ENCODE assay signal across 33 cellular contexts in genomic region chr2:82259551-82259950, GRCh38.
"Had no signal": no experiment of that assay in that cellular context is flagged by ENCODE, and none has a peak within 500 bp of the region (broad histone marks: within the 10 kb centered on the region; RNA-seq: fewer than 3 reads in every experiment).

No MANE protein-coding gene starts in this region.

- DNase-seq: activated B cell treated with CpG ODN at 0.5 μM for 24 hours; activated CD4-positive, alpha-beta T cell treated with anti-CD3 and anti-CD28 coated beads for 48 hours; activated CD4-positive, alpha-beta T cell treated with anti-CD3 and anti-CD28 coated beads, Interleukin-2, amount 50 U/mL, for 1 hour; activated CD4-positive, alpha-beta T cell treated with anti-CD3 and anti-CD28 coated beads, Interleukin-2, amount 50 U/mL, for 48 hours; activated CD8-positive, alpha-beta memory T cell treated with anti-CD3 and anti-CD28 coated beads for 24 hours; activated CD8-positive, alpha-beta T cell treated with anti-CD3 and anti-CD28 coated beads for 36 hours; activated effector memory CD4-positive, alpha-beta T cell treated with Interleukin-2 at 50 U/mL for 16 hours; activated gamma-delta T cell treated with Interleukin-2 at 50 U/mL for 16 hours; activated naive CD4-positive, alpha-beta T cell treated with anti-CD3 and anti-CD28 coated beads, Interleukin-2, amount 50 U/mL, for 16 hours; activated naive CD4-positive, alpha-beta T cell treated with Interleukin-2 at 50 U/mL for 16 hours; activated T-cell treated with anti-CD3 and anti-CD28 coated beads, Interleukin-2, amount 50 U/mL, for 4 hours; amniotic stem cell; anterior cingulate cortex; brain microvascular endothelial cell; dorsolateral prefrontal cortex; effector memory CD4-positive, alpha-beta T cell; endodermal cell; foreskin fibroblast; head of caudate nucleus; T-helper 17 cell; T1000; WERI-Rb-1 had no signal

- H3K27ac Mint-ChIP-seq: activated B cell treated with CpG ODN at 0.5 μM for 24 hours; activated CD8-positive, alpha-beta T cell treated with anti-CD3 and anti-CD28 coated beads for 36 hours; activated naive CD8-positive, alpha-beta T cell; activated T-helper 17 cell treated with anti-CD3 and anti-CD28 coated beads, Interleukin-2, amount 50 U/mL, for 72 hours; dendritic cell treated with granulocyte-macrophage colony-stimulating factor and Interleukin-4, amounts not matched to agents 40 ng/mL and 50 ng/mL, for 4 days; endodermal cell; T-helper 17 cell; T-helper 2 cell treated with Interferon-gamma antibody and Interleukin-4, amounts not matched to agents 5 μg/mL and 100 μg/mL, for 36 hours had no signal

- H3K27me3 ChIP-seq: brain microvascular endothelial cell, dorsolateral prefrontal cortex had no signal

- FAIRE-seq: astrocyte, bronchial epithelial cell, frontal cortex had no signal

- H3K27me3 Mint-ChIP-seq: activated B cell treated with CpG ODN at 0.5 μM for 24 hours; activated CD8-positive, alpha-beta T cell treated with anti-CD3 and anti-CD28 coated beads for 36 hours; activated naive CD8-positive, alpha-beta T cell; activated T-helper 17 cell treated with anti-CD3 and anti-CD28 coated beads, Interleukin-2, amount 50 U/mL, for 72 hours; central memory CD8-positive, alpha-beta T cell; dendritic cell treated with granulocyte-macrophage colony-stimulating factor and Interleukin-4, amounts not matched to agents 40 ng/mL and 50 ng/mL, for 4 days; T-helper 17 cell had no signal

- H3K4me3 ChIP-seq: coronary artery, dorsolateral prefrontal cortex had no signal

- H3K36me3 ChIP-seq: brain microvascular endothelial cell, WERI-Rb-1 had no signal

- H3K36me3 Mint-ChIP-seq: activated naive CD8-positive, alpha-beta T cell had no signal

- H3K4me1 Mint-ChIP-seq: activated B cell treated with CpG ODN at 0.5 μM for 24 hours; activated T-helper 17 cell treated with anti-CD3 and anti-CD28 coated beads, Interleukin-2, amount 50 U/mL, for 72 hours; central memory CD8-positive, alpha-beta T cell; T-helper 17 cell had no signal

- H3K4me3 Mint-ChIP-seq: activated B cell treated with CpG ODN at 0.5 μM for 24 hours; activated CD8-positive, alpha-beta T cell treated with anti-CD3 and anti-CD28 coated beads for 36 hours; activated naive CD8-positive, alpha-beta T cell; activated T-cell treated with anti-CD3 and anti-CD28 coated beads, Interleukin-2, amount 50 U/mL, for 4 hours; activated T-helper 17 cell treated with anti-CD3 and anti-CD28 coated beads, Interleukin-2, amount 50 U/mL, for 72 hours; central memory CD8-positive, alpha-beta T cell; dendritic cell treated with granulocyte-macrophage colony-stimulating factor and Interleukin-4, amounts not matched to agents 40 ng/mL and 50 ng/mL, for 4 days; endodermal cell; T-helper 17 cell; T-helper 2 cell treated with Interferon-gamma antibody and Interleukin-4, amounts not matched to agents 5 μg/mL and 100 μg/mL, for 36 hours had no signal

- H3K27ac ChIP-seq: brain microvascular endothelial cell, coronary artery, dorsolateral prefrontal cortex, WERI-Rb-1 had no signal

- ATAC-seq: activated CD4-positive, CD25-positive, alpha-beta regulatory T cell treated with anti-CD3 and anti-CD28 coated beads, Interleukin-2, amount 50 U/mL, for 24 hours; activated CD8-positive, alpha-beta T cell treated with anti-CD3 and anti-CD28 coated beads for 36 hours; activated T-cell treated with anti-CD3 and anti-CD28 coated beads, Interleukin-2, amount 50 U/mL, for 4 hours; activated T-helper 17 cell treated with anti-CD3 and anti-CD28 coated beads, Interleukin-2, amount 50 U/mL, for 72 hours; esophagus mucosa; T-helper 17 cell had no signal
